ENCODE assay signal across 8 cellular contexts in the genomic region with DNA sequence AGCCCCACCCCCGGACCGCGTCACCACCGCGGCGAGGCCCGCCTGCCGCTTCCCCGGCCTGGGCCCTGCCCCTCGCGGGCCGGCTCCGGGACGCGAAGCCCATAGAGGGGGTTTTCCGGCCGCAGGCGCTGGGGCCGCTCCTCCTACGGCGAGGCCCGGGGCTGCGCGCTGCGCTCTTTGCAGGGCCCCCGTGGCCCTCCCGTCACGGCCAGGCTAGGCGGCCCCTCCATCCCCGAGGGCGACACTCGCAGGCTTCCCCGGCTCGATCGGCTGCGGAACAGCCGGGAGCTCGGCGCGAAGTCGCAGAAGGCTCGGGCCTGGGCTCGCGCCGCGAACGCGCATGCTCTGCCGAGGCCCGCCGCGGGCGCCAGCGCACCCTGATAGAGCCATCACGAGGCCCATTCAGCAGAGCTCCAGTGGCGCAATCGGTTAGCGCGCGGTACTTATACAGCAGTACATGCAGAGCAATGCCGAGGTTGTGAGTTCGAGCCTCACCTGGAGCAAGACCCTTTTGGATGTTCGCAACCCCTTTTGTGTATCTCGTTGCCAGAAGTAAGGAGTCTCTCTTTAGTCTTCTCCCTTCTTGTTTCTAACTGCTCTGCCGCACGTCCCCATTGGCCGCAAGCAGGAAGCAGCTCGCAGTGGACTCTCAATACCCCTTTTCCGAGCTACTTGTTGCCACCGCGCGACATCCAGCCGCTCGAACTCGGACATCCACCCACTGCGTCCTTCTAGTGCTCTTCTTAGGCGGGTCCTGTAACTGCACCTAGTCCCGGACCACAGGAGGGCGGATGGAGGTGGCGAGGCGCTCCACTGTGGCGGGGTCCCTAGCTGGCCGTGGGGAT. TPM values are rescaled to one million over a fixed set of nuclear protein-coding genes. Genes with fewer than 3 reads are reported as not detected.
DNase-seq lines count a peak whose midpoint lies in the region; ATAC-seq and TF ChIP-seq lines count a peak whose summit lies in the region.

No MANE protein-coding gene starts in this region.

- H3K4me1 ChIP-seq in PC-9 (replicated peaks; ENCODE audit: insufficient read depth) (peaks cover 9% of the 10 kb centered on the region), esophagus muscularis mucosa (peaks cover 13 to 25% (median 24%) of the 10 kb centered on the region in 4 donors)

- BruUV-seq in PC-9 (replicated peaks; lab: Mats Ljungman, UMichigan): TSS peak; percentile 80

- H3K27me3 ChIP-seq in PC-9 (ENCODE audit: insufficient read depth, low read depth) (no peaks in the 10 kb centered on the region), esophagus muscularis mucosa (no peaks in the 10 kb centered on the region)

- peaks cover 37% of the 10 kb centered on the region for H3F3A ChIP-seq in PC-9 (ENCODE audit: insufficient read depth, low read depth)

- in situ Hi-C loops in KBM-7 (cut with MboI; ENCODE audit: low pct_unique_long_range_greater_than_20kb, low sequenced_read_pairs): no loop called here

- peaks cover 0 to 6% of the 10 kb centered on the region in 2 donors for H3K36me3 Mint-ChIP-seq in naive B cell
- H3K36me3 Mint-ChIP-seq in stimulated activated effector memory CD8-positive, alpha-beta T cell treated with anti-CD3 and anti-CD28 coated beads, Interleukin-12 subunit alpha, Interleukin-12 subunit beta, amount 100 ng/mL, for 72 hours: peaks cover 24% of the 10 kb centered on the region

- CTCF ChIA-PET in PC-9 (lab: Charles Lee): interaction anchor here (0.6 kb wide), 1 partner anchor 311 kb away, joined by 4 read pairs; no protein-coding TSS in a partner anchor

- H3K36me3 ChIP-seq in PC-9 (ENCODE audit: low read depth): no peaks in the 10 kb centered on the region
- H3K36me3 ChIP-seq in esophagus muscularis mucosa: no peaks in the 10 kb centered on the region

- WGBS in esophagus muscularis mucosa: 0% methylated on average over 11 of the region's 83 CpGs

- no peak for TF ChIP-seq CTCF in PC-9 (conservative IDR thresholded peaks at IDR 0.05)
- no peak for TF ChIP-seq CTCF in esophagus muscularis mucosa (IDR thresholded peaks at IDR 0.05)

- H3K27ac ChIP-seq in PC-9: peak overlapping the region; percentile 82
- H3K27ac ChIP-seq in esophagus muscularis mucosa (replicated peaks in 1 of 4): peak overlapping the region; percentile 98 to 100 (median 99)

- H3K9me3 Mint-ChIP-seq in naive B cell: peaks cover 0 to 2% (median 0%) of the 10 kb centered on the region in 7 donors
- peaks cover 4% of the 10 kb centered on the region for H3K9me3 Mint-ChIP-seq in stimulated activated effector memory CD8-positive, alpha-beta T cell treated with anti-CD3 and anti-CD28 coated beads, Interleukin-12 subunit alpha, Interleukin-12 subunit beta, amount 100 ng/mL, for 72 hours

- H3K9me3 ChIP-seq in PC-9 (ENCODE audit: insufficient read depth, low read depth) (peaks cover 11% of the 10 kb centered on the region; the same call in 1 of the 2 replicates), esophagus muscularis mucosa (peaks cover 0 to 3% (median 0%) of the 10 kb centered on the region in 4 donors)

- H3K27ac Mint-ChIP-seq in naive B cell: peak overlapping the region; percentile 98 to 100 (median 100)
- H3K27ac Mint-ChIP-seq in stimulated activated effector memory CD8-positive, alpha-beta T cell treated with anti-CD3 and anti-CD28 coated beads, Interleukin-12 subunit alpha, Interleukin-12 subunit beta, amount 100 ng/mL, for 72 hours: peak overlapping the region; percentile 100

- H4K20me1 ChIP-seq in PC-9 (ENCODE audit: insufficient read depth): no peaks in the 10 kb centered on the region

- no peaks in the 10 kb centered on the region for H3K79me2 ChIP-seq in PC-9 (ENCODE audit: low read depth)

- POLR2A ChIA-PET in PC-9 (lab: Charles Lee; ENCODE audit: unreplicated experiment): interaction anchor here (0.5 to 0.7 kb wide), 4 partner anchors 276 to 785 kb away, joined by 3 to 8 read pairs (median 4); no protein-coding TSS in a partner anchor

- H3K4me3 ChIP-seq in PC-9: peak overlapping the region; percentile 71
- peak overlapping the region; percentile 68 to 88 (median 76) for H3K4me3 ChIP-seq in esophagus muscularis mucosa

- peak; percentile 80 for ATAC-seq in GM21723 (IDR thresholded peaks at IDR 0.05; ENCODE audit: unreplicated experiment)
- peak; percentile 76 to 77 for ATAC-seq in naive B cell (ENCODE audit: low read depth in 2 of 2)
- peak; percentile 91 for ATAC-seq in stimulated activated effector memory CD8-positive, alpha-beta T cell treated with anti-CD3 and anti-CD28 coated beads, Interleukin-12 subunit alpha, Interleukin-12 subunit beta, amount 100 ng/mL, for 72 hours

- peak overlapping the region; percentile 87 for H3K4me2 ChIP-seq in PC-9

- TF ChIP-seq POLR2A in esophagus muscularis mucosa (IDR thresholded peaks at IDR 0.05; ENCODE audit: low read depth): peak; percentile 44

- H3K27me3 Mint-ChIP-seq in naive B cell: no peaks in the 10 kb centered on the region

- H3K4me3 Mint-ChIP-seq in naive B cell: peak overlapping the region; percentile 95 to 99 (median 98)
- H3K4me3 Mint-ChIP-seq in stimulated activated effector memory CD8-positive, alpha-beta T cell treated with anti-CD3 and anti-CD28 coated beads, Interleukin-12 subunit alpha, Interleukin-12 subunit beta, amount 100 ng/mL, for 72 hours: peak overlapping the region; percentile 93

- DNase-seq in DMS79 (lab: John Stamatoyannopoulos, UW) (peak; percentile 81), KBM-7 (peak; percentile 95), PC-9 (peak; percentile 92 to 97), esophagus muscularis mucosa (ENCODE audit: extremely low spot score) (peak; percentile 99), naive B cell (peak; percentile 96)
- DNase-seq in activated T-cell treated with anti-CD3 and anti-CD28 coated beads, Interleukin-2, amount 50 U/mL, for 48 hours: peak; percentile 98
- DNase-seq in stimulated activated effector memory CD8-positive, alpha-beta T cell treated with anti-CD3 and anti-CD28 coated beads, Interleukin-12 subunit alpha, Interleukin-12 subunit beta, amount 100 ng/mL, for 72 hours (ENCODE audit: low spot score in 2 of 2): peak; percentile 97 to 99

- H2AFZ ChIP-seq in PC-9: peak overlapping the region; percentile 95

- TF ChIP-seq EP300 in esophagus muscularis mucosa (IDR thresholded peaks at IDR 0.05): no peak

- intact Hi-C loops in PC-9 (cut with micrococcal nuclease; ENCODE audit: unreplicated experiment) (loop anchor here (2.0 to 5.0 kb wide), 2 partner anchors 316 to 448 kb away; a partner anchor contains a TSS), esophagus muscularis mucosa (cut with DNase I) (no loop called here)

- H3K9me2 ChIP-seq in PC-9 (ENCODE audit: insufficient read depth): no peaks in the 10 kb centered on the region

- peaks cover 13 to 17% (median 16%) of the 10 kb centered on the region in 3 donors for H3K4me1 Mint-ChIP-seq in naive B cell
- peaks cover 18% of the 10 kb centered on the region for H3K4me1 Mint-ChIP-seq in stimulated activated effector memory CD8-positive, alpha-beta T cell treated with anti-CD3 and anti-CD28 coated beads, Interleukin-12 subunit alpha, Interleukin-12 subunit beta, amount 100 ng/mL, for 72 hours

RNA-seq across cellular contexts. Expression of a gene that starts 18.0 kb away (rescaled TPM):
- total RNA-seq in PC-9 (2021) (0.73 TPM in 1 of 2 replicates, not detected in the other), esophagus muscularis mucosa (1 to 10 TPM; 2.9 to 4.8 (median 4.0) TPM)
- 1 to 10 TPM in 5 of 6 donors, not detected in 1; 3.0 to 6.7 (median 5.2) TPM for polyA plus RNA-seq in naive B cell (ENCODE audit: low read depth in 6 of 6)

RNA-seq across cellular contexts. Expression of a gene that starts 46.4 kb away (rescaled TPM):
- total RNA-seq in PC-9 (2021) (not detected in 2 replicates), esophagus muscularis mucosa (1 to 10 TPM in 1 of 4 donors, under 1 TPM in 3; 0.42 to 1.3 (median 0.61) TPM)
- polyA plus RNA-seq in naive B cell (ENCODE audit: low read depth in 6 of 6): 1 to 10 TPM in 2 of 6 donors, under 1 TPM in 3, not detected in 1; 0.52 to 1.8 (median 0.78) TPM

Comparison
In these comparisons a context has a peak if more than half of its experiments do, and no peak if none do; other contexts are left out.
1. Peak in every context shown above with its lines: DNase-seq, ATAC-seq, H3K4me3 ChIP-seq and H3K27ac ChIP-seq.